36 cellular contexts compared by ENCODE assay signal in the genomic region with DNA sequence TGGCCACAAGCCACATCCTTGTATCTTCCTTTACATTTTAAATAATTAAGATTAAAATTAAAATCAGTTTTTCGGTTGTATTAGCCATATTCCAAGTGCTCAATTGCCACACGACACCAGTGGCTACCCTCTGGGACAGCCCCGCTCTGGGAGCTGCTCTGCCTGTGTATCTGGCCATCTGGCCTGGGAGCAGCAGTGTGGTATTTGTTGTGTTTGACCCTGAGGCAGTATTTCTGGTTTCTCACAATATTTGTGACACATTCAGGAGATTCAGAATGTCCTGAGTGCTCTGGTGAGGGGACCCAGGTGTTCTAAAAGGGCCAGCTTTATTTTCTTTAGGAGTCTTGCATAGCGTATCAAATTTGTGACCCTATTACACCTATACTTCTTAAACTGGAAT.
"Had no signal": no experiment of that assay in that cellular context is flagged by ENCODE, and none has a peak within 500 bp of the region (broad histone marks: within the 10 kb centered on the region; RNA-seq: fewer than 3 reads in every experiment).

No MANE protein-coding gene starts in this region.

- H3K27ac ChIP-seq: KMS-11 had no signal

- H3K4me2 ChIP-seq: KMS-11 had no signal

- DNase-seq: Karpas-422, Kasumi-1, KG1, MG63, MM.1S, MV-4-11, NCI-H1048, NCI-H1092, NCI-H1092 treated with DMSO at 0.1 percent for 48 hours, NCI-H1105, NCI-H1105 treated with DMSO at 0.1 percent for 48 hours, NCI-H1417, NCI-H1417 treated with DMSO at 0.1 percent for 48 hours, NCI-H1436, NCI-H1436 treated with DMSO at 0.1 percent for 48 hours, NCI-H146, NCI-H1694, NCI-H1694 treated with DMSO at 0.1 percent for 48 hours, NCI-H187, NCI-H187 treated with DMSO at 0.1 percent for 48 hours, NCI-H1930, NCI-H2029, NCI-H2029 treated with DMSO at 0.1 percent for 48 hours, NCI-H2081, NCI-H2081 treated with DMSO at 0.1 percent for 48 hours, NCI-H2107, NCI-H2171, NCI-H2171 treated with DMSO at 0.1 percent for 48 hours, NCI-H2227 treated with DMSO at 0.1 percent for 48 hours, NCI-H226, NCI-H345, NCI-H446, NCI-H446 treated with DMSO at 0.1 percent for 48 hours, NCI-H510A, NCI-H510A treated with DMSO at 0.1 percent for 48 hours had no signal

- H3K36me3 ChIP-seq: MG63 had no signal

- H3K9ac ChIP-seq: KMS-11 had no signal

- H3K27me3 ChIP-seq: MG63 had no signal

- H3K9me3 ChIP-seq: MG63 had no signal

- H3K4me3 ChIP-seq: MG63 had no signal
